ENCODE assay signal across 19 cellular contexts in the genomic region with DNA sequence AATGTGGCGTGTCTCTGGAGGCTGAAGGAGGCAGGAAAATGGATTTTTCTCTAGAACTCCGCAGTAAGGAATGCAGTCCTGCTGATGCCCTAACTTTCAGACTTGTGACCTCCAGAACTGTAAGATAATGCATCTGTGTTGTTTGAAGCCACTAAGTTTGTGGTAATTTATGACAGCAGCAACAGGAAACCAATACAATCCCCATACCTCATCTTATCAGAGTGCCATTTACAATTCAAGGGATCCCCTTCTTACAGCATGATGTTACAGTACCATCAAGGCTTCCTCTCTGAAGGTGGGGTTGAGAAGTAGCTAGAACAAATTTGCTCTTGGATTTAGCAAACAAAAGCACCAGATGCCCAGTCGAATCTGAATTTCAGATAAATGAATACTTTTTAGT. TPM values are rescaled to one million over a fixed set of nuclear protein-coding genes. Genes with fewer than 3 reads are reported as not detected.
DNase-seq lines count a peak whose midpoint lies in the region; ATAC-seq and TF ChIP-seq lines count a peak whose summit lies in the region.
"Had no signal": no experiment of that assay in that cellular context is flagged by ENCODE, and none has a peak within 500 bp of the region (broad histone marks: within the 10 kb centered on the region; RNA-seq: fewer than 3 reads in every experiment).

No MANE protein-coding gene starts in this region.

- no peaks in the 10 kb centered on the region for H3K9me3 Mint-ChIP-seq in activated naive CD8-positive, alpha-beta T cell treated with anti-CD3 and anti-CD28 coated beads, Interleukin-2, amount 10 ng/mL, durations not matched to agents 7 days and 5 days
- H3K9me3 Mint-ChIP-seq in activated naive CD8-positive, alpha-beta T cell treated with anti-CD3 and anti-CD28 coated beads for 36 hours = no peaks in the 10 kb centered on the region
- no peaks in the 10 kb centered on the region for H3K9me3 Mint-ChIP-seq in nephron
- H3K9me3 Mint-ChIP-seq: CD4-positive, CD25-positive, alpha-beta regulatory T cell; HFFc6 had no signal

- H3K9me3 ChIP-seq in Panc1 (ENCODE audit: control insufficient read depth, insufficient read depth, low read depth, low read length) (no peaks in the 10 kb centered on the region), vagina (no peaks in the 10 kb centered on the region)
- H3K9me3 ChIP-seq: BLaER1 treated with 17β-estradiol and CSF1 and Interleukin-3, amounts not matched to agents 10 nM and 100 nM had no signal

- H3K4me3 ChIP-seq in Panc1 (ENCODE audit: low read depth in 2 of 2, low read length in 2 of 2) (no peak overlapping the region), vagina (no peak overlapping the region)
- H3K4me3 ChIP-seq: BLaER1 treated with 17β-estradiol and CSF1 and Interleukin-3, amounts not matched to agents 10 nM and 100 nM had no signal

- TF ChIP-seq POLR2A in vagina (IDR thresholded peaks at IDR 0.05) = no peak

- no peak for DNase-seq in activated naive CD8-positive, alpha-beta T cell treated with anti-CD3 and anti-CD28 coated beads, Interleukin-2, amount 10 ng/mL, durations not matched to agents 7 days and 5 days
- DNase-seq in activated naive CD8-positive, alpha-beta T cell treated with anti-CD3 and anti-CD28 coated beads for 36 hours = no peak
- DNase-seq in Panc1 (ENCODE audit: low read depth, low spot score) (no peak), vagina (ENCODE audit: extremely low spot score in 2 of 2) (no peak), inferior parietal cortex (ENCODE audit: extremely low spot score) (no peak)
- DNase-seq in activated effector memory CD4-positive, alpha-beta T cell treated with anti-CD3 and anti-CD28 coated beads, Interleukin-2, amount 50 U/mL, for 16 hours = no peak
- DNase-seq: AML-193; CD4-positive, CD25-positive, alpha-beta regulatory T cell; DMS 273 treated with DMSO at 0.1 percent for 48 hours; DMS79 treated with DMSO at 0.1 percent for 48 hours; GDM1; HCEC 1CT; HFFc6 had no signal

- intact Hi-C loops in Panc1 (cut with micrococcal nuclease; ENCODE audit: unreplicated experiment) = no loop called here
- intact Hi-C loops in vagina (cut with DNase I) = no loop called here

- POLR2A ChIA-PET in activated naive CD8-positive, alpha-beta T cell treated with anti-CD3 and anti-CD28 coated beads, Interleukin-2, amount 10 ng/mL, durations not matched to agents 7 days and 5 days (lab: Charles Lee) = no interaction called here
- POLR2A ChIA-PET in Panc1 (lab: Charles Lee) = no interaction called here

- peaks cover 21% of the 10 kb centered on the region for H3K27me3 Mint-ChIP-seq in activated naive CD8-positive, alpha-beta T cell treated with anti-CD3 and anti-CD28 coated beads, Interleukin-2, amount 10 ng/mL, durations not matched to agents 7 days and 5 days
- peaks cover 11% of the 10 kb centered on the region for H3K27me3 Mint-ChIP-seq in activated naive CD8-positive, alpha-beta T cell treated with anti-CD3 and anti-CD28 coated beads for 36 hours
- H3K27me3 Mint-ChIP-seq in nephron (ENCODE audit: low read depth) = no peaks in the 10 kb centered on the region
- H3K27me3 Mint-ChIP-seq: CD4-positive, CD25-positive, alpha-beta regulatory T cell had no signal

- peaks cover 6% of the 10 kb centered on the region for H3K4me1 Mint-ChIP-seq in activated naive CD8-positive, alpha-beta T cell treated with anti-CD3 and anti-CD28 coated beads, Interleukin-2, amount 10 ng/mL, durations not matched to agents 7 days and 5 days
- H3K4me1 Mint-ChIP-seq in activated naive CD8-positive, alpha-beta T cell treated with anti-CD3 and anti-CD28 coated beads for 36 hours = peaks cover 3% of the 10 kb centered on the region
- peaks cover 77% of the 10 kb centered on the region for H3K4me1 Mint-ChIP-seq in nephron
- H3K4me1 Mint-ChIP-seq: CD4-positive, CD25-positive, alpha-beta regulatory T cell; IgD-negative memory B cell had no signal

- no peak for TF ChIP-seq CTCF in Panc1 (IDR thresholded peaks at IDR 0.05)
- no peak for TF ChIP-seq CTCF in nephron (IDR thresholded peaks at IDR 0.05; ENCODE audit: unreplicated experiment in 3 of 3)
- no peak for TF ChIP-seq CTCF in vagina (IDR thresholded peaks at IDR 0.05)

- H3K27me3 ChIP-seq in Panc1 (ENCODE audit: control insufficient read depth, insufficient read depth, low read length) (no peaks in the 10 kb centered on the region), vagina (no peaks in the 10 kb centered on the region)

- no peaks in the 10 kb centered on the region for H3K36me3 Mint-ChIP-seq in activated naive CD8-positive, alpha-beta T cell treated with anti-CD3 and anti-CD28 coated beads, Interleukin-2, amount 10 ng/mL, durations not matched to agents 7 days and 5 days
- no peaks in the 10 kb centered on the region for H3K36me3 Mint-ChIP-seq in activated naive CD8-positive, alpha-beta T cell treated with anti-CD3 and anti-CD28 coated beads for 36 hours
- no peaks in the 10 kb centered on the region for H3K36me3 Mint-ChIP-seq in nephron (ENCODE audit: low read depth)
- H3K36me3 Mint-ChIP-seq: CD4-positive, CD25-positive, alpha-beta regulatory T cell; IgD-negative memory B cell had no signal

- CTCF ChIA-PET in Panc1 (lab: Charles Lee) = no interaction called here

- peak overlapping the region; percentile 77 for H3K27ac ChIP-seq in Panc1 (ENCODE audit: low read length)
- H3K27ac ChIP-seq in vagina = peak overlapping the region; percentile 84
- H3K27ac ChIP-seq: 22Rv1; BLaER1 treated with 17β-estradiol and CSF1 and Interleukin-3, amounts not matched to agents 10 nM and 100 nM had no signal

- H3K4me1 ChIP-seq in Panc1 (ENCODE audit: control insufficient read depth, insufficient read depth, low read length) = peaks cover 53% of the 10 kb centered on the region
- peaks cover 58% of the 10 kb centered on the region for H3K4me1 ChIP-seq in vagina

- no peak overlapping the region for H3K27ac Mint-ChIP-seq in activated naive CD8-positive, alpha-beta T cell treated with anti-CD3 and anti-CD28 coated beads, Interleukin-2, amount 10 ng/mL, durations not matched to agents 7 days and 5 days
- no peak overlapping the region for H3K27ac Mint-ChIP-seq in activated naive CD8-positive, alpha-beta T cell treated with anti-CD3 and anti-CD28 coated beads for 36 hours
- peak overlapping the region; percentile 94 to 98 (median 97) for H3K27ac Mint-ChIP-seq in nephron
- H3K27ac Mint-ChIP-seq: CD4-positive, CD25-positive, alpha-beta regulatory T cell; HFFc6; IgD-negative memory B cell had no signal

- ATAC-seq in activated naive CD8-positive, alpha-beta T cell treated with anti-CD3 and anti-CD28 coated beads, Interleukin-2, amount 10 ng/mL, durations not matched to agents 7 days and 5 days (ENCODE audit: low read depth) = peak; percentile 61
- ATAC-seq in Panc1 = no peak
- no peak for ATAC-seq in HG02852 (IDR thresholded peaks at IDR 0.05; ENCODE audit: unreplicated experiment)

- in situ Hi-C loops in Panc1 (cut with HindIII; ENCODE audit: low pct_unique_long_range_greater_than_20kb, low sequenced_read_pairs) = no loop called here

- no peaks in the 10 kb centered on the region for H3K36me3 ChIP-seq in Panc1 (ENCODE audit: control insufficient read depth, insufficient read depth, low read length)
- no peaks in the 10 kb centered on the region for H3K36me3 ChIP-seq in vagina
- H3K36me3 ChIP-seq: BLaER1 treated with 17β-estradiol and CSF1 and Interleukin-3, amounts not matched to agents 10 nM and 100 nM had no signal

- H3K4me3 Mint-ChIP-seq in activated naive CD8-positive, alpha-beta T cell treated with anti-CD3 and anti-CD28 coated beads, Interleukin-2, amount 10 ng/mL, durations not matched to agents 7 days and 5 days = no peak overlapping the region
- no peak overlapping the region for H3K4me3 Mint-ChIP-seq in activated naive CD8-positive, alpha-beta T cell treated with anti-CD3 and anti-CD28 coated beads for 36 hours
- H3K4me3 Mint-ChIP-seq in nephron = no peak overlapping the region
- H3K4me3 Mint-ChIP-seq: CD4-positive, CD25-positive, alpha-beta regulatory T cell; HFFc6; IgD-negative memory B cell had no signal

- BruUV-seq in Panc1 (replicated peaks; lab: Mats Ljungman, UMichigan) = no TSS peak

RNA-seq across cellular contexts. Expression of a gene that starts 21.6 kb away (rescaled TPM):
- not detected for total RNA-seq in activated naive CD8-positive, alpha-beta T cell treated with anti-CD3 and anti-CD28 coated beads, Interleukin-2, amount 10 ng/mL, durations not matched to agents 7 days and 5 days
- total RNA-seq in activated naive CD8-positive, alpha-beta T cell treated with anti-CD3 and anti-CD28 coated beads for 36 hours = not detected
- total RNA-seq in Panc1 (2021; ENCODE audit: unreplicated experiment) (1.5 TPM), vagina (0.49 TPM)
- 3.2 TPM for polyA plus RNA-seq in Panc1 (2012; ENCODE audit: insufficient read length)
- total RNA-seq: CD4-positive, CD25-positive, alpha-beta regulatory T cell; H1 had no signal
- polyA plus RNA-seq: CD4-positive, CD25-positive, alpha-beta regulatory T cell; IgD-negative memory B cell had no signal

Comparison
In these comparisons a context has a peak if more than half of its experiments do, and no peak if none do; other contexts are left out.
1. H3K27ac Mint-ChIP-seq: peak in nephron (3 of 3); none in activated naive CD8-positive, alpha-beta T cell treated with anti-CD3 and anti-CD28 coated beads, Interleukin-2, amount 10 ng/mL, durations not matched to agents 7 days and 5 days (single experiment) and activated naive CD8-positive, alpha-beta T cell treated with anti-CD3 and anti-CD28 coated beads for 36 hours (single experiment).